Comparison of ENCODE assay signal across 17 cellular contexts in the genomic region with DNA sequence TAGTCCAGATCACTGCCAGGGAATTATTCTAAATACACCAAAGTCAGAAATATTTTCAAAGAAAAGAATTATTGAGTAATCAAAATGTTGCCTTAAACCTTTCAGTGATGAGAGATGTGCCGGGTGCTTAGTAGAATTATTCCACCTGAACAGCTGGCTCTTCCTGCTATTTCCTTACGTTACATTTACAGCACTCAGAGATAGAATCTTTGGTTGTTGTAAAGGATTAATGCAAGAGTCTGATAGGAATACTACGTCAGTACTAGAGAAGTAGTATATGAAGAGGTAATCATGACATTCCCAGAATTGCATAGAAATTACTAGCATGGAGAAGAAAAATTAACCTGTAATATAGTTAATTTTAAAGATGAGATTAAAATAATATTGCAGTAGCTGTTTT. TPM values are rescaled to one million over a fixed set of nuclear protein-coding genes. Genes with fewer than 3 reads are reported as not detected.
DNase-seq lines count a peak whose midpoint lies in the region; ATAC-seq, FAIRE-seq and TF ChIP-seq lines count a peak whose summit lies in the region.
"Had no signal": no experiment of that assay in that cellular context is flagged by ENCODE, and none has a peak within 500 bp of the region (broad histone marks: within the 10 kb centered on the region; RNA-seq: fewer than 3 reads in every experiment).

No MANE protein-coding gene starts in this region.

- ATAC-seq in HG02588 (IDR thresholded peaks at IDR 0.05; ENCODE audit: unreplicated experiment): no peak
- no peak for ATAC-seq in GM21360 (IDR thresholded peaks at IDR 0.05; ENCODE audit: unreplicated experiment)
- ATAC-seq: Panc1 had no signal

- H3K9me3 ChIP-seq in Peyer's patch (no peaks in the 10 kb centered on the region), keratinocyte (ENCODE audit: control insufficient read depth, low read depth, low read length) (no peaks in the 10 kb centered on the region), skeletal muscle satellite cell (replicated peaks; ENCODE audit: low read length) (no peaks in the 10 kb centered on the region)
- H3K9me3 ChIP-seq: BLaER1 had no signal

- H3K9ac ChIP-seq in keratinocyte (ENCODE audit: control insufficient read depth, extremely low read depth, insufficient read depth, low read length) (no peak overlapping the region), skeletal muscle satellite cell (ENCODE audit: low read depth, low read length) (no peak overlapping the region)
- H3K9ac ChIP-seq: BLaER1 had no signal

- peak overlapping the region; percentile 45 for H2AFZ ChIP-seq in keratinocyte (ENCODE audit: control insufficient read depth, low read length)

- H3K4me2 ChIP-seq in keratinocyte (ENCODE audit: control insufficient read depth, extremely low read depth, insufficient read depth, low read depth, low read length) (peak overlapping the region; percentile 67), skeletal muscle satellite cell (ENCODE audit: low read length) (peak overlapping the region; percentile 50)

- no peaks in the 10 kb centered on the region for H4K20me1 ChIP-seq in keratinocyte (ENCODE audit: control insufficient read depth, extremely low read depth, insufficient read depth, low read length)
- H4K20me1 ChIP-seq: BLaER1 had no signal

- no peak for FAIRE-seq in keratinocyte (lab: Jason Lieb, UNC)

- H3K4me1 ChIP-seq in Peyer's patch (no peaks in the 10 kb centered on the region), keratinocyte (ENCODE audit: control insufficient read depth, extremely low read depth, insufficient read depth, low read length) (peaks cover 9% of the 10 kb centered on the region), skeletal muscle satellite cell (ENCODE audit: control insufficient read depth, insufficient read depth, low read length) (peaks cover 12% of the 10 kb centered on the region)

- TF ChIP-seq POLR2A in Peyer's patch (IDR thresholded peaks at IDR 0.05): no peak

- H3K27me3 ChIP-seq in Peyer's patch: no peaks in the 10 kb centered on the region
- no peaks in the 10 kb centered on the region for H3K27me3 ChIP-seq in keratinocyte (ENCODE audit: control insufficient read depth, extremely low read depth, insufficient read depth, low read length)
- no peaks in the 10 kb centered on the region for H3K27me3 ChIP-seq in skeletal muscle satellite cell (ENCODE audit: control insufficient read depth, insufficient read depth, low read length)
- H3K27me3 ChIP-seq: BLaER1 had no signal

- DNase-seq in DMS53 treated with DMSO at 0.1 percent for 48 hours (lab: John Stamatoyannopoulos, UW; ENCODE audit: unreplicated experiment): peak; percentile 46
- DNase-seq in Peyer's patch: no peak
- DNase-seq in keratinocyte (ENCODE audit: low read depth, low spot score): no peak
- no peak for DNase-seq in stimulated activated CD4-positive, alpha-beta T cell treated with anti-CD3 and anti-CD28 coated beads, Interleukin-1b, Interleukin-23, amount 100 ng/mL, for 48 hours
- no peak for DNase-seq in ecto neural progenitor cell (ENCODE audit: low spot score)
- DNase-seq: activated effector memory CD4-positive, alpha-beta T cell treated with Interleukin-2 at 50 U/mL for 16 hours; DMS79; head of caudate nucleus; naive B cell; NCI-H187; stimulated activated CD4-positive, alpha-beta T cell treated with anti-CD3 and anti-CD28 coated beads, Interleukin-15, amount 100 ng/mL, for 24 hours; WERI-Rb-1 had no signal

- H3K36me3 ChIP-seq in Peyer's patch (no peaks in the 10 kb centered on the region), keratinocyte (ENCODE audit: control insufficient read depth in 2 of 2, extremely low read depth in 1 of 2, insufficient read depth in 2 of 2, low read length in 2 of 2) (no peaks in the 10 kb centered on the region), skeletal muscle satellite cell (ENCODE audit: insufficient read depth, low read length) (no peaks in the 10 kb centered on the region)
- H3K36me3 ChIP-seq: BLaER1, WERI-Rb-1 had no signal

- no peak for TF ChIP-seq CTCF in Peyer's patch (IDR thresholded peaks at IDR 0.05)
- no peak for TF ChIP-seq CTCF in keratinocyte (optimal IDR thresholded peaks at IDR 0.05 in 1 of 3, IDR thresholded peaks at IDR 0.05 in 1 of 3, conservative IDR thresholded peaks at IDR 0.05 in 1 of 3; ENCODE audit: extremely low read depth in 1 of 3, insufficient read depth in 2 of 3, low read length in 3 of 3)

- no peaks in the 10 kb centered on the region for H3K9me1 ChIP-seq in keratinocyte (ENCODE audit: control insufficient read depth, extremely low read depth, insufficient read depth, low read length)

- H3K27ac ChIP-seq in Peyer's patch (peak overlapping the region in 3 of 4 donors; percentile 30 to 74 (median 41)), keratinocyte (ENCODE audit: control insufficient read depth, insufficient read depth, low read length) (no peak overlapping the region)
- H3K27ac ChIP-seq: BLaER1, WERI-Rb-1 had no signal

- peak overlapping the region in 2 of 4 donors; percentile 49 to 56 for H3K4me3 ChIP-seq in Peyer's patch
- peak overlapping the region in 2 of 3 experiments; percentile 15 to 55 for H3K4me3 ChIP-seq in keratinocyte (ENCODE audit: control insufficient read depth in 2 of 3, extremely low read depth in 1 of 3, insufficient read depth in 2 of 3, low read depth in 1 of 3, low read length in 3 of 3)
- H3K4me3 ChIP-seq in skeletal muscle satellite cell (ENCODE audit: low read length): no peak overlapping the region
- H3K4me3 ChIP-seq: BLaER1 had no signal

- dilution Hi-C loops in keratinocyte (cut with MboI; ENCODE audit: extremely low pct_ligation_motif_present, low sequenced_read_pairs): no loop called here

- H3K79me2 ChIP-seq in keratinocyte (ENCODE audit: control insufficient read depth, insufficient read depth, low read length): no peaks in the 10 kb centered on the region

RNA-seq across cellular contexts. Expression of a gene that starts 50.9 kb away (rescaled TPM):
- total RNA-seq in Peyer's patch: 10 to 100 TPM; 15.7 to 27.2 (median 25.2) TPM
- 1.4 to 2.3 TPM (median 1.4 TPM) in 3 replicates for polyA plus RNA-seq in keratinocyte
- polyA plus RNA-seq in keratinocyte (2011; ENCODE audit: low read depth): 1.3 TPM
- polyA plus RNA-seq in keratinocyte (2011; cell fraction: cytosol; rRNA removed): 0.44 and 1.2 TPM in 2 replicates
- polyA plus RNA-seq in keratinocyte (2011; cell fraction: nucleus; rRNA removed): 4.4 and 4.8 TPM in 2 replicates
- 1.1 and 1.2 TPM in 2 replicates for polyA plus RNA-seq in keratinocyte (2012; ENCODE audit: low replicate concordance)
- 1.5 to 3.2 TPM (median 3.2 TPM) in 3 replicates for polyA minus RNA-seq in keratinocyte
- polyA minus RNA-seq in keratinocyte (2011; cell fraction: cytosol; rRNA and poly(A)+ RNA removed): 1.2 TPM
- polyA minus RNA-seq in keratinocyte (2011; cell fraction: nucleus; rRNA and poly(A)+ RNA removed): 2.3 and 3.6 TPM in 2 replicates
- total RNA-seq in skeletal muscle satellite cell (2012; rRNA removed): 0.44 and 0.76 TPM in 2 replicates

RNA-seq across cellular contexts. Expression of a gene that starts 58.3 kb away (rescaled TPM):
- 10 to 100 TPM; 20.6 to 48.0 (median 30.0) TPM for total RNA-seq in Peyer's patch
- 0.95 to 2.7 TPM (median 2.0 TPM) in 3 replicates for polyA plus RNA-seq in keratinocyte
- polyA plus RNA-seq in keratinocyte (2011; ENCODE audit: low read depth): 13.5 TPM
- 0.60 and 0.69 TPM in 2 replicates for polyA plus RNA-seq in keratinocyte (2011; cell fraction: cytosol; rRNA removed)
- 2.6 and 3.0 TPM in 2 replicates for polyA plus RNA-seq in keratinocyte (2011; cell fraction: nucleus; rRNA removed)
- polyA plus RNA-seq in keratinocyte (2012; ENCODE audit: low replicate concordance): 1.1 and 6.9 TPM in 2 replicates
- polyA minus RNA-seq in keratinocyte: 0.53 to 4.2 TPM (median 1.0 TPM) in 3 replicates
- polyA minus RNA-seq in keratinocyte (2011; cell fraction: cytosol; rRNA and poly(A)+ RNA removed): not detected
- polyA minus RNA-seq in keratinocyte (2011; cell fraction: nucleus; rRNA and poly(A)+ RNA removed): 1.2 and 3.6 TPM in 2 replicates
- total RNA-seq in skeletal muscle satellite cell (2012; rRNA removed): 1.0 and 2.0 TPM in 2 replicates
